12 cellular contexts compared by ENCODE assay signal in genomic region chr9:112771359-112772214, GRCh38. TPM values are rescaled to one million over a fixed set of nuclear protein-coding genes. Genes with fewer than 3 reads are reported as not detected.
DNase-seq lines count a peak whose midpoint lies in the region; ATAC-seq lines count a peak whose summit lies in the region.
"Had no signal": no experiment of that assay in that cellular context is flagged by ENCODE, and none has a peak within 500 bp of the region (broad histone marks: within the 10 kb centered on the region; RNA-seq: fewer than 3 reads in every experiment).

No MANE protein-coding gene starts in this region.

- H3K27ac Mint-ChIP-seq in activated naive CD8-positive, alpha-beta T cell treated with anti-CD3 and anti-CD28 coated beads, Interleukin-2, amount 10 ng/mL, durations not matched to agents 7 days and 5 days = peak overlapping the region; percentile 26
- peak overlapping the region; percentile 89 for H3K27ac Mint-ChIP-seq in stimulated activated naive B cell treated with anti-CD40 and anti-IgM and Interleukin-4, amounts not matched to agents 10 μg/mL and 1 μg/mL and 100 μg/mL, for 72 hours

- ATAC-seq in HG03432 (IDR thresholded peaks at IDR 0.05; ENCODE audit: unreplicated experiment) = peak; percentile 44
- ATAC-seq in activated naive CD8-positive, alpha-beta T cell treated with anti-CD3 and anti-CD28 coated beads, Interleukin-2, amount 10 ng/mL, durations not matched to agents 7 days and 5 days (ENCODE audit: low read depth) = peak; percentile 59
- ATAC-seq in stimulated activated naive B cell treated with anti-CD40 and anti-IgM and Interleukin-4, amounts not matched to agents 10 μg/mL and 1 μg/mL and 100 μg/mL, for 72 hours (replicated peaks) = peak; percentile 79 to 81
- no peak for ATAC-seq in GM21515 (IDR thresholded peaks at IDR 0.05; ENCODE audit: unreplicated experiment)
- no peak for ATAC-seq in HG03108 (IDR thresholded peaks at IDR 0.05; ENCODE audit: unreplicated experiment)

- POLR2A ChIA-PET in activated naive CD8-positive, alpha-beta T cell treated with anti-CD3 and anti-CD28 coated beads, Interleukin-2, amount 10 ng/mL, durations not matched to agents 7 days and 5 days (lab: Charles Lee) = interaction anchor here (1.0 kb wide), 1 partner anchor 53 kb away, joined by 3 read pairs; the partner anchor contains the start of gene INIP

- peaks cover 24% of the 10 kb centered on the region for H3K36me3 Mint-ChIP-seq in activated naive CD8-positive, alpha-beta T cell treated with anti-CD3 and anti-CD28 coated beads, Interleukin-2, amount 10 ng/mL, durations not matched to agents 7 days and 5 days
- H3K36me3 Mint-ChIP-seq in stimulated activated naive B cell treated with anti-CD40 and anti-IgM and Interleukin-4, amounts not matched to agents 10 μg/mL and 1 μg/mL and 100 μg/mL, for 72 hours = peaks cover 7 to 30% of the 10 kb centered on the region in 2 donors

- DNase-seq in activated CD8-positive, alpha-beta memory T cell treated with anti-CD3 and anti-CD28 coated beads, Interleukin-2, amount 50 U/mL, for 48 hours = peak; percentile 51
- DNase-seq in activated CD8-positive, alpha-beta memory T cell treated with anti-CD3 and anti-CD28 coated beads, Interleukin-2, amount 50 U/mL, for 4 hours = no peak
- no peak for DNase-seq in activated naive CD8-positive, alpha-beta T cell treated with anti-CD3 and anti-CD28 coated beads, Interleukin-2, amount 10 ng/mL, durations not matched to agents 7 days and 5 days
- no peak for DNase-seq in stimulated activated naive B cell treated with anti-CD40 and anti-IgM and Interleukin-4, amounts not matched to agents 10 μg/mL and 1 μg/mL and 100 μg/mL, for 72 hours
- no peak for DNase-seq in DMS79 treated with DMSO at 0.1 percent for 48 hours (lab: John Stamatoyannopoulos, UW)
- DNase-seq: central memory CD4-positive, alpha-beta T cell; NCI-H345; stimulated activated CD4-positive, alpha-beta T cell treated with anti-CD3 and anti-CD28 coated beads, Interleukin-4, amount 100 ng/mL, for 4 hours; tibial artery had no signal

- H3K27me3 Mint-ChIP-seq in activated naive CD8-positive, alpha-beta T cell treated with anti-CD3 and anti-CD28 coated beads, Interleukin-2, amount 10 ng/mL, durations not matched to agents 7 days and 5 days = no peaks in the 10 kb centered on the region
- no peaks in the 10 kb centered on the region for H3K27me3 Mint-ChIP-seq in stimulated activated naive B cell treated with anti-CD40 and anti-IgM and Interleukin-4, amounts not matched to agents 10 μg/mL and 1 μg/mL and 100 μg/mL, for 72 hours

- peaks cover 3% of the 10 kb centered on the region for H3K9me3 Mint-ChIP-seq in activated naive CD8-positive, alpha-beta T cell treated with anti-CD3 and anti-CD28 coated beads, Interleukin-2, amount 10 ng/mL, durations not matched to agents 7 days and 5 days
- peaks cover 0 to under 1% of the 10 kb centered on the region in 2 donors for H3K9me3 Mint-ChIP-seq in stimulated activated naive B cell treated with anti-CD40 and anti-IgM and Interleukin-4, amounts not matched to agents 10 μg/mL and 1 μg/mL and 100 μg/mL, for 72 hours

- H3K4me1 Mint-ChIP-seq in activated naive CD8-positive, alpha-beta T cell treated with anti-CD3 and anti-CD28 coated beads, Interleukin-2, amount 10 ng/mL, durations not matched to agents 7 days and 5 days = peaks cover 36% of the 10 kb centered on the region
- H3K4me1 Mint-ChIP-seq in stimulated activated naive B cell treated with anti-CD40 and anti-IgM and Interleukin-4, amounts not matched to agents 10 μg/mL and 1 μg/mL and 100 μg/mL, for 72 hours = peaks cover 30 to 48% of the 10 kb centered on the region in 2 donors

- H3K4me3 Mint-ChIP-seq in activated naive CD8-positive, alpha-beta T cell treated with anti-CD3 and anti-CD28 coated beads, Interleukin-2, amount 10 ng/mL, durations not matched to agents 7 days and 5 days = peak overlapping the region; percentile 66
- peak overlapping the region; percentile 55 to 56 for H3K4me3 Mint-ChIP-seq in stimulated activated naive B cell treated with anti-CD40 and anti-IgM and Interleukin-4, amounts not matched to agents 10 μg/mL and 1 μg/mL and 100 μg/mL, for 72 hours

RNA-seq across cellular contexts. Expression of gene SNX30, which starts 21.0 kb away (rescaled TPM):
- 1 to 10 TPM; 9.0 to 9.6 TPM for total RNA-seq in activated naive CD8-positive, alpha-beta T cell treated with anti-CD3 and anti-CD28 coated beads, Interleukin-2, amount 10 ng/mL, durations not matched to agents 7 days and 5 days

RNA-seq across cellular contexts. Expression of gene INIP, which starts 53.7 kb away (rescaled TPM):
- 10 to 100 TPM; 29.4 to 29.8 TPM for total RNA-seq in activated naive CD8-positive, alpha-beta T cell treated with anti-CD3 and anti-CD28 coated beads, Interleukin-2, amount 10 ng/mL, durations not matched to agents 7 days and 5 days

Comparison
In these comparisons a context has a peak if more than half of its experiments do, and no peak if none do; other contexts are left out.
1. ATAC-seq: peak in HG03432 (single experiment), activated naive CD8-positive, alpha-beta T cell treated with anti-CD3 and anti-CD28 coated beads, Interleukin-2, amount 10 ng/mL, durations not matched to agents 7 days and 5 days (single experiment) and stimulated activated naive B cell treated with anti-CD40 and anti-IgM and Interleukin-4, amounts not matched to agents 10 μg/mL and 1 μg/mL and 100 μg/mL, for 72 hours (2 of 2); none in GM21515 (single experiment) and HG03108 (single experiment).